17 cellular contexts compared by ENCODE assay signal in genomic region chrX:118324588-118324987, GRCh38.
"Had no signal": no experiment of that assay in that cellular context is flagged by ENCODE, and none has a peak within 500 bp of the region (broad histone marks: within the 10 kb centered on the region; RNA-seq: fewer than 3 reads in every experiment).

No MANE protein-coding gene starts in this region.

- DNase-seq: colonic mucosa; cortex of kidney; effector CD8-positive, alpha-beta T cell; effector memory CD8-positive, alpha-beta T cell; endodermal cell; foreskin keratinocyte; glutamatergic neuron; head of caudate nucleus; heart right ventricle; hippocampal formation; left cardiac atrium; left lung; left ventricle myocardium superior; lower lobe of right lung; mesenchymal stem cell; mucosa of descending colon; naive B cell had no signal
